In genomic region chr2:186044761-186045160, GRCh38 we compare ENCODE assay signal across 4 cellular contexts.
"Had no signal": no experiment of that assay in that cellular context is flagged by ENCODE, and none has a peak within 500 bp of the region (broad histone marks: within the 10 kb centered on the region; RNA-seq: fewer than 3 reads in every experiment).

No MANE protein-coding gene starts in this region.

- H3K4me3 ChIP-seq: GM23338 had no signal

- H3K4me2 ChIP-seq: GM23338 had no signal

- DNase-seq: H9, HCEC 1CT had no signal

- H3K27ac ChIP-seq: HL-60 had no signal

- H2AFZ ChIP-seq: GM23338 had no signal
